Comparison of ENCODE assay signal across 26 cellular contexts in the genomic region with DNA sequence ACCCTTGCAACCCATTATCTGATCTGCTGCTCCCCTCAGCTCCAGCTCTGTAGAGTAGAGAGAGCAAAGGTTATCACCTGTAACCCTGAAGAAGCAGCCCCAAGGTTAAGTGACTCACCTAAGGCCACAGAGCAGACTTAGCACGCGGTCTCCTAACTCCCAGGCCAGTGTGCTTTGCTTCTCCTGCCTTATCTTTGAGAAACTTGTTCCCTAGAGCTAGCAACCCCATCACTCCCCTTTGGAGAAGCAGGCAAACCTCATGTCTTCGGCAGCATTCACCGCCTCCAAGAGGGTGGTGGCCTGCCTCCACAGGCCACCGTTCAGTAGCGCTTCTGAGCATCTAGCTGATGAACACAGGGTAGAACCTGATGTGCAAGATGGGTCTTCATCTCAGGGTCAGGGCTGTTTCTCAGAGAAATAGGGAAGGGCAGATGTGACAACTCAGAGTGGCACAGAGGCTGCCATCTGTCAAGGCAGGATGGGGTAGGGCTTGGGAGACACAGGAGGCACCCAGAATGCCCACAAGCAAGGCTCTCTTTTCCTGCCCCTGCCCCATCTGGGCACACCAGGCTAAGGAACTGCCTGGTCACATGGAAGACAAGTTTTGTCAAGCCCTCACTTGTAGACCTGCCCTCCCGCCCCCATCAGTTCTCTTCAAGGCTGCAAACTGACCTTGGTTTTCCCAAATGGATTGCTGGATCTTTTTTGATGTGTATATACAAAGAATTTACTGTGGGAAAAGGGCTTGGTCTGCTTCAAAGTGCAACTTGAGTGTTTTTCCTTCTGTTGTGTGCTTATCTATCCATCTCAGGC. TPM values are rescaled to one million over a fixed set of nuclear protein-coding genes. Genes with fewer than 3 reads are reported as not detected.
A peak's percentile ranks its signal among the peaks of the same experiment; 100 is the strongest.
DNase-seq lines count a peak whose midpoint lies in the region; ATAC-seq, FAIRE-seq and TF ChIP-seq lines count a peak whose summit lies in the region.
"Had no signal": no experiment of that assay in that cellular context is flagged by ENCODE, and none has a peak within 500 bp of the region (broad histone marks: within the 10 kb centered on the region; RNA-seq: fewer than 3 reads in every experiment).

No MANE protein-coding gene starts in this region.

- H3K27ac ChIP-seq in coronary artery = no peak overlapping the region
- no peak overlapping the region for H3K27ac ChIP-seq in caudate nucleus (ENCODE audit: low read depth, low read length)
- H3K27ac ChIP-seq: epithelial cell of prostate, GM23248, sigmoid colon, upper lobe of right lung had no signal

- ATAC-seq in stimulated activated naive CD8-positive, alpha-beta T cell treated with anti-CD3 and anti-CD28 coated beads, Interleukin-15, Interleukin-2, amounts not matched to agents 100 U/mL and 50 U/mL, for 24 hours = peak; percentile 36
- no peak for ATAC-seq in stimulated activated naive CD8-positive, alpha-beta T cell treated with anti-CD3 and anti-CD28 coated beads, Interleukin-15, amount 100 ng/mL, for 72 hours
- ATAC-seq in stimulated activated effector memory CD8-positive, alpha-beta T cell treated with anti-CD3 and anti-CD28 coated beads, Interleukin-12 subunit alpha, Interleukin-12 subunit beta, amount 100 ng/mL, for 72 hours = no peak
- ATAC-seq: T-cell, upper lobe of right lung had no signal

- peaks cover 8% of the 10 kb centered on the region for H3K4me1 ChIP-seq in NT2/D1 (ENCODE audit: insufficient read depth, insufficient read length)
- H3K4me1 ChIP-seq: sigmoid colon, upper lobe of right lung had no signal

- H3K27me3 Mint-ChIP-seq in stimulated activated naive CD8-positive, alpha-beta T cell treated with anti-CD3 and anti-CD28 coated beads, Interleukin-15, amount 100 ng/mL, for 72 hours = no peaks in the 10 kb centered on the region
- H3K27me3 Mint-ChIP-seq: naive B cell; stimulated activated naive CD8-positive, alpha-beta T cell treated with anti-CD3 and anti-CD28 coated beads, Interleukin-15, Interleukin-2, amounts not matched to agents 100 ng/mL and 50 ng/mL, for 24 hours; T-cell had no signal

- no peak for DNase-seq in stimulated activated naive CD8-positive, alpha-beta T cell treated with anti-CD3 and anti-CD28 coated beads, Interleukin-15, Interleukin-2, amounts not matched to agents 100 U/mL and 50 U/mL, for 24 hours
- no peak for DNase-seq in stimulated activated naive CD8-positive, alpha-beta T cell treated with anti-CD3 and anti-CD28 coated beads, Interleukin-15, amount 100 ng/mL, for 72 hours
- DNase-seq in NT2/D1 (ENCODE audit: low read depth, low spot score) = no peak
- peak; percentile 68 for DNase-seq in bronchial epithelial cell (ENCODE audit: low read depth)
- no peak for DNase-seq in stimulated activated effector memory CD8-positive, alpha-beta T cell treated with anti-CD3 and anti-CD28 coated beads, Interleukin-12 subunit alpha, Interleukin-12 subunit beta, amount 100 ng/mL, for 72 hours (ENCODE audit: low spot score in 2 of 2)
- DNase-seq in coronary artery (ENCODE audit: low spot score) = no peak
- no peak for DNase-seq in caudate nucleus (lab: John Stamatoyannopoulos, UW)
- no peak for DNase-seq in HuH-7.5 (ENCODE audit: low spot score)
- DNase-seq: AML-193; EL; foreskin fibroblast; GM23248; kidney; MV-4-11; naive B cell; NCI-H2029 treated with DMSO at 0.1 percent for 48 hours; NCI-H526 treated with DMSO at 0.1 percent for 48 hours; SHP77; sigmoid colon; stimulated activated CD4-positive, alpha-beta T cell treated with anti-CD3 and anti-CD28 coated beads, Interleukin-1b, Interleukin-23, amount 100 ng/mL, for 48 hours; T-cell; upper lobe of right lung had no signal

- no peak for TF ChIP-seq CTCF in bronchial epithelial cell (IDR thresholded peaks at IDR 0.05; ENCODE audit: insufficient read depth, low read length, severe bottlenecking)
- no peak for TF ChIP-seq CTCF in coronary artery (IDR thresholded peaks at IDR 0.05)

- no peak overlapping the region for H3K4me3 Mint-ChIP-seq in stimulated activated naive CD8-positive, alpha-beta T cell treated with anti-CD3 and anti-CD28 coated beads, Interleukin-15, amount 100 ng/mL, for 72 hours
- no peak overlapping the region for H3K4me3 Mint-ChIP-seq in stimulated activated effector memory CD8-positive, alpha-beta T cell treated with anti-CD3 and anti-CD28 coated beads, Interleukin-12 subunit alpha, Interleukin-12 subunit beta, amount 100 ng/mL, for 72 hours
- H3K4me3 Mint-ChIP-seq: naive B cell; stimulated activated naive CD8-positive, alpha-beta T cell treated with anti-CD3 and anti-CD28 coated beads, Interleukin-15, Interleukin-2, amounts not matched to agents 100 ng/mL and 50 ng/mL, for 24 hours; T-cell had no signal

- H3K4me3 ChIP-seq in NT2/D1 (ENCODE audit: insufficient read length, low read depth) (no peak overlapping the region), bronchial epithelial cell (ENCODE audit: low read depth, low read length) (no peak overlapping the region), coronary artery (no peak overlapping the region)
- H3K4me3 ChIP-seq: GM23248, lung, sigmoid colon, upper lobe of right lung had no signal

- no peaks in the 10 kb centered on the region for H3K9me3 ChIP-seq in NT2/D1 (ENCODE audit: insufficient read depth, low read length)
- H3K9me3 ChIP-seq: sigmoid colon, upper lobe of right lung had no signal

- H3K9me3 Mint-ChIP-seq in stimulated activated naive CD8-positive, alpha-beta T cell treated with anti-CD3 and anti-CD28 coated beads, Interleukin-15, amount 100 ng/mL, for 72 hours = no peaks in the 10 kb centered on the region
- no peaks in the 10 kb centered on the region for H3K9me3 Mint-ChIP-seq in stimulated activated effector memory CD8-positive, alpha-beta T cell treated with anti-CD3 and anti-CD28 coated beads, Interleukin-12 subunit alpha, Interleukin-12 subunit beta, amount 100 ng/mL, for 72 hours
- H3K9me3 Mint-ChIP-seq: naive B cell; stimulated activated naive CD8-positive, alpha-beta T cell treated with anti-CD3 and anti-CD28 coated beads, Interleukin-15, Interleukin-2, amounts not matched to agents 100 ng/mL and 50 ng/mL, for 24 hours; T-cell had no signal

- peaks cover 12% of the 10 kb centered on the region for H3K4me1 Mint-ChIP-seq in stimulated activated naive CD8-positive, alpha-beta T cell treated with anti-CD3 and anti-CD28 coated beads, Interleukin-15, amount 100 ng/mL, for 72 hours
- peaks cover 13% of the 10 kb centered on the region for H3K4me1 Mint-ChIP-seq in stimulated activated effector memory CD8-positive, alpha-beta T cell treated with anti-CD3 and anti-CD28 coated beads, Interleukin-12 subunit alpha, Interleukin-12 subunit beta, amount 100 ng/mL, for 72 hours
- H3K4me1 Mint-ChIP-seq: naive B cell had no signal

- H3K36me3 Mint-ChIP-seq in stimulated activated effector memory CD8-positive, alpha-beta T cell treated with anti-CD3 and anti-CD28 coated beads, Interleukin-12 subunit alpha, Interleukin-12 subunit beta, amount 100 ng/mL, for 72 hours = peaks cover 100% of the 10 kb centered on the region

- H3K27me3 ChIP-seq in NT2/D1 (ENCODE audit: insufficient read depth, insufficient read length) = no peaks in the 10 kb centered on the region
- H3K27me3 ChIP-seq in bronchial epithelial cell (ENCODE audit: control insufficient read depth, insufficient read depth, low read length) = no peaks in the 10 kb centered on the region
- H3K27me3 ChIP-seq: sigmoid colon, upper lobe of right lung had no signal

- H3K27ac Mint-ChIP-seq in stimulated activated naive CD8-positive, alpha-beta T cell treated with anti-CD3 and anti-CD28 coated beads, Interleukin-15, amount 100 ng/mL, for 72 hours = peak overlapping the region in 1 of 2 donors; percentile 2
- H3K27ac Mint-ChIP-seq in stimulated activated effector memory CD8-positive, alpha-beta T cell treated with anti-CD3 and anti-CD28 coated beads, Interleukin-12 subunit alpha, Interleukin-12 subunit beta, amount 100 ng/mL, for 72 hours = peak overlapping the region; percentile 20
- H3K27ac Mint-ChIP-seq: stimulated activated naive CD8-positive, alpha-beta T cell treated with anti-CD3 and anti-CD28 coated beads, Interleukin-15, Interleukin-2, amounts not matched to agents 100 ng/mL and 50 ng/mL, for 24 hours; T-cell had no signal

- FAIRE-seq in bronchial epithelial cell (lab: Jason Lieb, UNC) = no peak
- FAIRE-seq: colon, kidney had no signal

- H3K36me3 ChIP-seq in NT2/D1 (ENCODE audit: insufficient read depth, insufficient read length, low read length) = peaks cover 78% of the 10 kb centered on the region
- H3K36me3 ChIP-seq in bronchial epithelial cell (ENCODE audit: control insufficient read depth, insufficient read depth, low read length) = peaks cover 11% of the 10 kb centered on the region

- H3K9ac ChIP-seq in NT2/D1 (ENCODE audit: insufficient read length, low read depth) = peak overlapping the region; percentile 26
- H3K9ac ChIP-seq: GM23248 had no signal

RNA-seq across cellular contexts. Expression of a gene that starts 34.9 kb away (rescaled TPM):
- 66.3 and 115 TPM in 2 replicates for total RNA-seq in bronchial epithelial cell

RNA-seq across cellular contexts. Expression of a gene that starts 39.7 kb away (rescaled TPM):
- total RNA-seq in bronchial epithelial cell = 3.4 and 4.7 TPM in 2 replicates
